12 cellular contexts compared by ENCODE assay signal in genomic region chr3:169509359-169509758, GRCh38.
A peak's percentile ranks its signal among the peaks of the same experiment; 100 is the strongest.
DNase-seq lines count a peak whose midpoint lies in the region; ATAC-seq and TF ChIP-seq lines count a peak whose summit lies in the region.
"Had no signal": no experiment of that assay in that cellular context is flagged by ENCODE, and none has a peak within 500 bp of the region (broad histone marks: within the 10 kb centered on the region; RNA-seq: fewer than 3 reads in every experiment).

No MANE protein-coding gene starts in this region.

- peak; percentile 90 for ATAC-seq in GM18511 (IDR thresholded peaks at IDR 0.05; ENCODE audit: unreplicated experiment)
- peak; percentile 94 for ATAC-seq in GM21381 (IDR thresholded peaks at IDR 0.05; ENCODE audit: unreplicated experiment)
- ATAC-seq in HG03064 (IDR thresholded peaks at IDR 0.05; ENCODE audit: low read depth, unreplicated experiment) = peak; percentile 87

- peaks cover 0 to 8% of the 10 kb centered on the region in 2 donors for H3K4me1 ChIP-seq in ascending aorta
- H3K4me1 ChIP-seq in ovary (ENCODE audit: insufficient read depth) = no peaks in the 10 kb centered on the region

- TF ChIP-seq CTCF in ascending aorta (IDR thresholded peaks at IDR 0.05) (no peak), ovary (IDR thresholded peaks at IDR 0.05) (no peak)

- DNase-seq in ascending aorta (ENCODE audit: low spot score in 2 of 2) (no peak), ovary (no peak), G401 (ENCODE audit: low spot score) (no peak), nucleus accumbens (lab: John Stamatoyannopoulos, UW) (no peak), HCEC 1CT (no peak)
- DNase-seq: hypothalamus, naive B cell, NCI-H446, T-cell had no signal

- H3K27me3 ChIP-seq in ascending aorta = no peaks in the 10 kb centered on the region
- H3K27me3 ChIP-seq in ovary = no peaks in the 10 kb centered on the region

- TF ChIP-seq POLR2A in ovary (IDR thresholded peaks at IDR 0.05) = no peak

- 79 to 92% (median 82%) methylated on average over 1 of the region's 1 CpG for WGBS in ovary, 3 donors

- in situ Hi-C loops in G401 (cut with HindIII; ENCODE audit: low sequenced_read_pairs) = no loop called here

- H3K9me3 ChIP-seq in ascending aorta (no peaks in the 10 kb centered on the region), ovary (no peaks in the 10 kb centered on the region)

- TF ChIP-seq EP300 in ovary (IDR thresholded peaks at IDR 0.05) = no peak

- intact Hi-C loops in ascending aorta (cut with DNase I) (no loop called here), ovary (cut with DNase I) (no loop called here)

- H3K27ac ChIP-seq in ascending aorta (peak overlapping the region; percentile 22 to 42), ovary (no peak overlapping the region)

- H3K36me3 ChIP-seq in ascending aorta (no peaks in the 10 kb centered on the region), ovary (no peaks in the 10 kb centered on the region)

- H3K4me3 ChIP-seq in ascending aorta (no peak overlapping the region), ovary (no peak overlapping the region)

Comparison
In these comparisons a context has a peak if more than half of its experiments do, and no peak if none do; other contexts are left out.
1. H3K27ac ChIP-seq: peak in ascending aorta (2 of 2); none in ovary (0 of 2).
2. Peak in every context shown above with its lines, with median percentiles within 50 percentile points of each other: ATAC-seq.